ENCODE assay signal across 16 cellular contexts in genomic region chr17:1933875-1934715, GRCh38.
DNase-seq lines count a peak whose midpoint lies in the region; ATAC-seq and TF ChIP-seq lines count a peak whose summit lies in the region.
"Had no signal": no experiment of that assay in that cellular context is flagged by ENCODE, and none has a peak within 500 bp of the region (broad histone marks: within the 10 kb centered on the region; RNA-seq: fewer than 3 reads in every experiment).

No MANE protein-coding gene starts in this region.

- intact Hi-C loops in activated naive CD4-positive, alpha-beta T cell treated with anti-CD3 and anti-CD28 coated beads for 36 hours (cut with micrococcal nuclease) = no loop called here

- H3K4me3 Mint-ChIP-seq in activated naive CD4-positive, alpha-beta T cell treated with anti-CD3 and anti-CD28 coated beads for 36 hours = no peak overlapping the region
- H3K4me3 Mint-ChIP-seq: CD14-positive monocyte; CD8-positive, alpha-beta T cell had no signal

- H3K36me3 ChIP-seq in H7 (replicated peaks; ENCODE audit: control insufficient read depth, insufficient read depth, low read length) = no peaks in the 10 kb centered on the region
- no peaks in the 10 kb centered on the region for H3K36me3 ChIP-seq in osteoblast (ENCODE audit: insufficient read depth, low read length)

- no peaks in the 10 kb centered on the region for H3K9me3 ChIP-seq in osteoblast (ENCODE audit: low read depth, low read length)
- H3K9me3 ChIP-seq: A549 had no signal

- H3K4me1 ChIP-seq in osteoblast (ENCODE audit: insufficient read depth, low read length) = no peaks in the 10 kb centered on the region
- H3K4me1 ChIP-seq: A549 had no signal

- H3K4me2 ChIP-seq in osteoblast (ENCODE audit: insufficient read depth, low read length) = no peak overlapping the region
- H3K4me2 ChIP-seq: A549 had no signal

- H3K36me3 Mint-ChIP-seq in activated naive CD4-positive, alpha-beta T cell treated with anti-CD3 and anti-CD28 coated beads for 36 hours (ENCODE audit: low read depth) = no peaks in the 10 kb centered on the region
- H3K36me3 Mint-ChIP-seq: CD14-positive monocyte; CD8-positive, alpha-beta T cell had no signal

- peak; percentile 67 for DNase-seq in H7
- DNase-seq in islet precursor cell = peak; percentile 50
- DNase-seq in osteoblast (ENCODE audit: insufficient read length, low spot score, missing footprints) = peak; percentile 59
- DNase-seq in NCI-H510A treated with DMSO at 0.1 percent for 48 hours (lab: John Stamatoyannopoulos, UW) = no peak
- DNase-seq in activated naive CD4-positive, alpha-beta T cell treated with anti-CD3 and anti-CD28 coated beads for 36 hours = no peak
- no peak for DNase-seq in NCI-H774 (lab: John Stamatoyannopoulos, UW)
- DNase-seq: CD8-positive, alpha-beta T cell; COR-L47; DND-41; GDM1; IMR-90 had no signal

- CTCF ChIA-PET in activated naive CD4-positive, alpha-beta T cell treated with anti-CD3 and anti-CD28 coated beads for 36 hours (lab: Charles Lee) = no interaction called here

- peak overlapping the region; percentile 55 for H3K27ac ChIP-seq in angular gyrus (ENCODE audit: low read depth, low read length)
- H3K27ac ChIP-seq in osteoblast (ENCODE audit: low read depth, low read length) = no peak overlapping the region
- H3K27ac ChIP-seq: A549 had no signal

- TF ChIP-seq CTCF in osteoblast (IDR thresholded peaks at IDR 0.05; ENCODE audit: extremely low read depth, low read depth, low read length) = no peak

- H3K27ac Mint-ChIP-seq in activated naive CD4-positive, alpha-beta T cell treated with anti-CD3 and anti-CD28 coated beads for 36 hours = no peak overlapping the region
- H3K27ac Mint-ChIP-seq: CD14-positive monocyte; CD8-positive, alpha-beta T cell had no signal

- no peaks in the 10 kb centered on the region for H3K27me3 ChIP-seq in H7 (ENCODE audit: control insufficient read depth, insufficient read depth, low read length)
- H3K27me3 ChIP-seq in osteoblast (ENCODE audit: insufficient read depth, low read length) = peaks cover 3% of the 10 kb centered on the region

- H4K20me1 ChIP-seq in osteoblast (ENCODE audit: insufficient read depth, low read length) = no peaks in the 10 kb centered on the region

- no peaks in the 10 kb centered on the region for H3K9me3 Mint-ChIP-seq in activated naive CD4-positive, alpha-beta T cell treated with anti-CD3 and anti-CD28 coated beads for 36 hours
- H3K9me3 Mint-ChIP-seq: CD14-positive monocyte; CD8-positive, alpha-beta T cell had no signal

- H2AFZ ChIP-seq in osteoblast (ENCODE audit: low read length) = no peak overlapping the region

- H3K4me3 ChIP-seq in H7 (ENCODE audit: insufficient read depth, low read depth, low read length) = no peak overlapping the region
- H3K4me3 ChIP-seq in osteoblast (ENCODE audit: insufficient read depth, low read length) = no peak overlapping the region
- H3K4me3 ChIP-seq: A549 had no signal

- no peaks in the 10 kb centered on the region for H3K79me2 ChIP-seq in osteoblast (ENCODE audit: insufficient read depth, low read length)

- no peak for ATAC-seq in HG03442 (IDR thresholded peaks at IDR 0.05; ENCODE audit: unreplicated experiment)
- ATAC-seq: CD8-positive, alpha-beta T cell; HCT116 had no signal

- H3K27me3 Mint-ChIP-seq in activated naive CD4-positive, alpha-beta T cell treated with anti-CD3 and anti-CD28 coated beads for 36 hours (ENCODE audit: low read depth) = no peaks in the 10 kb centered on the region

- no peaks in the 10 kb centered on the region for H3K4me1 Mint-ChIP-seq in activated naive CD4-positive, alpha-beta T cell treated with anti-CD3 and anti-CD28 coated beads for 36 hours (ENCODE audit: low read depth)
- H3K4me1 Mint-ChIP-seq: CD14-positive monocyte had no signal

Comparison
In these comparisons a context has a peak if more than half of its experiments do, and no peak if none do; other contexts are left out.
1. DNase-seq: peak in H7 (single experiment), islet precursor cell (single experiment) and osteoblast (single experiment); none in NCI-H510A treated with DMSO at 0.1 percent for 48 hours (single experiment), activated naive CD4-positive, alpha-beta T cell treated with anti-CD3 and anti-CD28 coated beads for 36 hours (single experiment) and NCI-H774 (single experiment).